29 cellular contexts compared by ENCODE assay signal in the genomic region with DNA sequence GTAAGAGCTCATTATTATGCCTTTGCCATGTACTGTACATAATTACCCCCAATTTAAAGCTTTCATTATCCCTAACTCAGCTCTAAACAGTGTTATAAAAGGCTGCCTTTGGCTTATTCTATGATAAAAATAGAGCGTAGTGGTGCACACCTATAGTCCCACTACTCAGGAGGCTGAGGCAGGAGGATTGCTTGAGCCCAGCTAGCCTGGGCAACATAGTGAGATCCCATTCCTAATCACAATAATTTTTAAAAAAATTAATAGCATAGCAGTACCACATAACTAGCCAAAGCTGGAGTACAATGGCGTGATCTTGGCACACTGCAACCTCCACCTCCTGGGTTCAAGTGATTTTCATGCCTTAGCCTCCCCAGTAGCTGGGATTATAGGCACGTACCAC.
"Had no signal": no experiment of that assay in that cellular context is flagged by ENCODE, and none has a peak within 500 bp of the region (broad histone marks: within the 10 kb centered on the region; RNA-seq: fewer than 3 reads in every experiment).

No MANE protein-coding gene starts in this region.

- ATAC-seq: stimulated activated effector memory CD8-positive, alpha-beta T cell treated with anti-CD3 and anti-CD28 coated beads, Interleukin-12 subunit alpha, Interleukin-12 subunit beta, amount 100 ng/mL, for 72 hours; stimulated activated memory B cell treated with anti-CD40 and anti-IgM and Interleukin-4, amounts not matched to agents 10 μg/mL and 1 μg/mL and 100 μg/mL, for 72 hours; stimulated activated naive B cell treated with anti-CD40 and anti-IgM and Interleukin-4, amounts not matched to agents 10 μg/mL and 1 μg/mL and 100 μg/mL, for 72 hours; stimulated activated naive CD8-positive, alpha-beta T cell treated with anti-CD3 and anti-CD28 coated beads, Interleukin-15, amount 100 ng/mL, for 72 hours; stimulated activated naive CD8-positive, alpha-beta T cell treated with anti-CD3 and anti-CD28 coated beads, Interleukin-15, Interleukin-2, amounts not matched to agents 100 U/mL and 50 U/mL, for 24 hours; upper lobe of right lung had no signal

- DNase-seq: stimulated activated CD4-positive, alpha-beta T cell treated with anti-CD3 and anti-CD28 coated beads, Interleukin-2, amount 100 ng/mL, for 48 hours; stimulated activated CD4-positive, alpha-beta T cell treated with anti-CD3 and anti-CD28 coated beads, Interleukin-4, amount 100 ng/mL, for 1 hour; stimulated activated CD4-positive, alpha-beta T cell treated with anti-CD3 and anti-CD28 coated beads, Interleukin-4, amount 100 ng/mL, for 24 hours; stimulated activated CD4-positive, alpha-beta T cell treated with anti-CD3 and anti-CD28 coated beads, Interleukin-4, amount 100 ng/mL, for 4 hours; stimulated activated CD8-positive, alpha-beta memory T cell treated with anti-CD3 and anti-CD28 coated beads, Interleukin-4, amount 100 ng/mL, for 48 hours; stimulated activated naive B cell treated with anti-CD40 and anti-IgM and Interleukin-4, amounts not matched to agents 10 μg/mL and 1 μg/mL and 100 μg/mL, for 72 hours; stimulated activated naive CD4-positive, alpha-beta T cell; stimulated activated naive CD4-positive, alpha-beta T cell treated with Interleukin-2 at 50 U/mL for 16 hours; stimulated activated naive CD8-positive, alpha-beta T cell treated with anti-CD3 and anti-CD28 coated beads, Interleukin-15, amount 100 ng/mL, for 72 hours; stimulated activated naive CD8-positive, alpha-beta T cell treated with anti-CD3 and anti-CD28 coated beads, Interleukin-15, Interleukin-2, amounts not matched to agents 100 U/mL and 50 U/mL, for 24 hours; stomach; substantia nigra; testis; thyroid gland; tibial artery; transverse colon; trophoblast cell; upper lobe of left lung; upper lobe of right lung; uterus had no signal

- H3K27me3 ChIP-seq: stomach, suprapubic skin, testis, thyroid gland, tibial artery, tibial nerve, transverse colon, upper lobe of left lung, upper lobe of right lung, uterus, vagina had no signal

- H3K27ac Mint-ChIP-seq: stimulated activated effector memory CD8-positive, alpha-beta T cell treated with anti-CD3 and anti-CD28 coated beads, Interleukin-12 subunit alpha, Interleukin-12 subunit beta, amount 100 ng/mL, for 72 hours; stimulated activated memory B cell treated with anti-CD40 and anti-IgM and Interleukin-4, amounts not matched to agents 10 μg/mL and 1 μg/mL and 100 μg/mL, for 72 hours; stimulated activated naive B cell treated with anti-CD40 and anti-IgM and Interleukin-4, amounts not matched to agents 10 μg/mL and 1 μg/mL and 100 μg/mL, for 72 hours; stimulated activated naive CD8-positive, alpha-beta T cell treated with anti-CD3 and anti-CD28 coated beads, Interleukin-15, amount 100 ng/mL, for 72 hours; stimulated activated naive CD8-positive, alpha-beta T cell treated with anti-CD3 and anti-CD28 coated beads, Interleukin-15, Interleukin-2, amounts not matched to agents 100 ng/mL and 50 ng/mL, for 24 hours; type B pancreatic cell had no signal

- H3K36me3 ChIP-seq: uterus had no signal

- FAIRE-seq: urothelium cell line had no signal

- H3K27me3 Mint-ChIP-seq: stimulated activated memory B cell treated with anti-CD40 and anti-IgM and Interleukin-4, amounts not matched to agents 10 μg/mL and 1 μg/mL and 100 μg/mL, for 72 hours; stimulated activated naive B cell treated with anti-CD40 and anti-IgM and Interleukin-4, amounts not matched to agents 10 μg/mL and 1 μg/mL and 100 μg/mL, for 72 hours; stimulated activated naive CD8-positive, alpha-beta T cell treated with anti-CD3 and anti-CD28 coated beads, Interleukin-15, amount 100 ng/mL, for 72 hours; stimulated activated naive CD8-positive, alpha-beta T cell treated with anti-CD3 and anti-CD28 coated beads, Interleukin-15, Interleukin-2, amounts not matched to agents 100 ng/mL and 50 ng/mL, for 24 hours; type B pancreatic cell had no signal

- H3K9me3 ChIP-seq: stomach, suprapubic skin, testis, thoracic aorta, thyroid gland, tibial artery, tibial nerve, transverse colon, upper lobe of left lung, upper lobe of right lung, uterus, vagina had no signal

- H3K4me1 ChIP-seq: stomach, suprapubic skin, testis, thyroid gland, tibial artery, tibial nerve, transverse colon, upper lobe of left lung, upper lobe of right lung, uterus, vagina had no signal

- H3K27ac ChIP-seq: stomach, suprapubic skin, testis, thoracic aorta, thyroid gland, tibial artery, tibial nerve, transverse colon, upper lobe of left lung, upper lobe of right lung, uterus, vagina had no signal

- H3K4me1 Mint-ChIP-seq: stimulated activated effector memory CD8-positive, alpha-beta T cell treated with anti-CD3 and anti-CD28 coated beads, Interleukin-12 subunit alpha, Interleukin-12 subunit beta, amount 100 ng/mL, for 72 hours; stimulated activated memory B cell treated with anti-CD40 and anti-IgM and Interleukin-4, amounts not matched to agents 10 μg/mL and 1 μg/mL and 100 μg/mL, for 72 hours; stimulated activated naive B cell treated with anti-CD40 and anti-IgM and Interleukin-4, amounts not matched to agents 10 μg/mL and 1 μg/mL and 100 μg/mL, for 72 hours had no signal

- H3K9me3 Mint-ChIP-seq: stimulated activated effector memory CD8-positive, alpha-beta T cell treated with anti-CD3 and anti-CD28 coated beads, Interleukin-12 subunit alpha, Interleukin-12 subunit beta, amount 100 ng/mL, for 72 hours; stimulated activated memory B cell treated with anti-CD40 and anti-IgM and Interleukin-4, amounts not matched to agents 10 μg/mL and 1 μg/mL and 100 μg/mL, for 72 hours; stimulated activated naive B cell treated with anti-CD40 and anti-IgM and Interleukin-4, amounts not matched to agents 10 μg/mL and 1 μg/mL and 100 μg/mL, for 72 hours; stimulated activated naive CD8-positive, alpha-beta T cell treated with anti-CD3 and anti-CD28 coated beads, Interleukin-15, amount 100 ng/mL, for 72 hours; stimulated activated naive CD8-positive, alpha-beta T cell treated with anti-CD3 and anti-CD28 coated beads, Interleukin-15, Interleukin-2, amounts not matched to agents 100 ng/mL and 50 ng/mL, for 24 hours; type B pancreatic cell had no signal

- H3K4me3 Mint-ChIP-seq: stimulated activated effector memory CD8-positive, alpha-beta T cell treated with anti-CD3 and anti-CD28 coated beads, Interleukin-12 subunit alpha, Interleukin-12 subunit beta, amount 100 ng/mL, for 72 hours; stimulated activated memory B cell treated with anti-CD40 and anti-IgM and Interleukin-4, amounts not matched to agents 10 μg/mL and 1 μg/mL and 100 μg/mL, for 72 hours; stimulated activated naive B cell treated with anti-CD40 and anti-IgM and Interleukin-4, amounts not matched to agents 10 μg/mL and 1 μg/mL and 100 μg/mL, for 72 hours; stimulated activated naive CD8-positive, alpha-beta T cell treated with anti-CD3 and anti-CD28 coated beads, Interleukin-15, amount 100 ng/mL, for 72 hours; stimulated activated naive CD8-positive, alpha-beta T cell treated with anti-CD3 and anti-CD28 coated beads, Interleukin-15, Interleukin-2, amounts not matched to agents 100 ng/mL and 50 ng/mL, for 24 hours; type B pancreatic cell had no signal

- H3K4me3 ChIP-seq: stomach, suprapubic skin, testis, thoracic aorta, thyroid gland, tibial artery, tibial nerve, transverse colon, upper lobe of left lung, upper lobe of right lung, uterus, vagina had no signal
